Comparison of ENCODE assay signal across 19 cellular contexts in the genomic region with DNA sequence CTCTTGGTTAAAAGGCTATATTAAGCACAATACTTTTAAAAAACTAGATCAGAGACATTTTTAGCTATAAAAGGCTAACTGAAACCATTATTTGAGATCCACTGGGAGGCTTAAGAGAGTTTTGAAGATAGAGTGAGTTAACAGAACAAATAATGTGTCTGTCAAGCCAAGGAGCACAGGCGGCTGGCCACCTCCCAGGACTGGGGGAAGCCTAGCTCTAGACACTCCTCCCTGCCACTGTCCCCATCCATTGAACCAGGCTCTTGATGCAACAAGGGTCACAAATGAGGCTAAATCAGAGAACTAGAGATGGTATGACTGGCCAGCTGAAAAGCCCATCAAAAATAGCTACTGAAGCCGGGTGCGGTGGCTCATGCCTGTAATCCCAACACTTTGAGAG.
"Had no signal": no experiment of that assay in that cellular context is flagged by ENCODE, and none has a peak within 500 bp of the region (broad histone marks: within the 10 kb centered on the region; RNA-seq: fewer than 3 reads in every experiment).

No MANE protein-coding gene starts in this region.

- H3K9me3 ChIP-seq: suprapubic skin, upper lobe of left lung had no signal

- H3K27ac ChIP-seq: epithelial cell of prostate, foreskin keratinocyte, SK-N-MC, skin epidermis, suprapubic skin, upper lobe of left lung, WERI-Rb-1 had no signal

- H3K9me3 Mint-ChIP-seq: activated T-cell treated with anti-CD3 and anti-CD28 coated beads, Interleukin-2, amount 50 U/mL, for 72 hours; natural killer cell treated with Interleukin-12 subunit alpha and Interleukin-12 subunit beta and Interleukin-15 and Interleukin-18, amount 100 ng/mL, for 72 hours; stimulated activated naive CD8-positive, alpha-beta T cell treated with anti-CD3 and anti-CD28 coated beads, Interleukin-15, amount 100 ng/mL, for 72 hours had no signal

- H3K4me1 Mint-ChIP-seq: stimulated activated naive CD8-positive, alpha-beta T cell treated with anti-CD3 and anti-CD28 coated beads, Interleukin-15, amount 100 ng/mL, for 72 hours had no signal

- FAIRE-seq: keratinocyte had no signal

- H3K36me3 ChIP-seq: upper lobe of left lung, WERI-Rb-1 had no signal

- DNase-seq: activated CD4-positive, alpha-beta T cell treated with anti-CD3 and anti-CD28 coated beads, Interleukin-2, amount 50 U/mL, for 4 hours; activated effector memory CD4-positive, alpha-beta T cell treated with anti-CD3 and anti-CD28 coated beads, Interleukin-2, amount 50 U/mL, for 16 hours; activated naive CD4-positive, alpha-beta T cell treated with anti-CD3 and anti-CD28 coated beads, Interleukin-2, amount 50 U/mL, for 16 hours; activated T-cell treated with anti-CD3 and anti-CD28 coated beads, Interleukin-2, amount 50 U/mL, for 72 hours; aorta; foreskin keratinocyte; hippocampal formation; occipital lobe; retina; stimulated activated CD4-positive, alpha-beta T cell treated with anti-CD3 and anti-CD28 coated beads, Interleukin-2, amount 100 ng/mL, for 48 hours; stimulated activated naive CD8-positive, alpha-beta T cell treated with anti-CD3 and anti-CD28 coated beads, Interleukin-15, amount 100 ng/mL, for 72 hours; upper lobe of left lung; WERI-Rb-1 had no signal

- H3K36me3 Mint-ChIP-seq: natural killer cell treated with Interleukin-12 subunit alpha and Interleukin-12 subunit beta and Interleukin-15 and Interleukin-18, amount 100 ng/mL, for 72 hours had no signal

- H3K4me3 Mint-ChIP-seq: activated T-cell treated with anti-CD3 and anti-CD28 coated beads, Interleukin-2, amount 50 U/mL, for 72 hours; natural killer cell treated with Interleukin-12 subunit alpha and Interleukin-12 subunit beta and Interleukin-15 and Interleukin-18, amount 100 ng/mL, for 72 hours; stimulated activated naive CD8-positive, alpha-beta T cell treated with anti-CD3 and anti-CD28 coated beads, Interleukin-15, amount 100 ng/mL, for 72 hours had no signal

- ATAC-seq: activated T-cell treated with anti-CD3 and anti-CD28 coated beads, Interleukin-2, amount 50 U/mL, for 72 hours; foreskin keratinocyte; natural killer cell treated with Interleukin-12 subunit alpha and Interleukin-12 subunit beta and Interleukin-15 and Interleukin-18, amount 100 ng/mL, for 72 hours; stimulated activated naive CD8-positive, alpha-beta T cell treated with anti-CD3 and anti-CD28 coated beads, Interleukin-15, amount 100 ng/mL, for 72 hours had no signal

- H3K27ac Mint-ChIP-seq: activated T-cell treated with anti-CD3 and anti-CD28 coated beads, Interleukin-2, amount 50 U/mL, for 72 hours; natural killer cell treated with Interleukin-12 subunit alpha and Interleukin-12 subunit beta and Interleukin-15 and Interleukin-18, amount 100 ng/mL, for 72 hours; stimulated activated naive CD8-positive, alpha-beta T cell treated with anti-CD3 and anti-CD28 coated beads, Interleukin-15, amount 100 ng/mL, for 72 hours had no signal

- H3K4me3 ChIP-seq: SK-N-MC, skin epidermis, suprapubic skin, upper lobe of left lung had no signal

- H3K4me1 ChIP-seq: suprapubic skin had no signal

- H3K27me3 ChIP-seq: foreskin keratinocyte, suprapubic skin, upper lobe of left lung had no signal
